9 cellular contexts compared by ENCODE assay signal in genomic region chr3:4721511-4721911, GRCh38.
A peak's percentile ranks its signal among the peaks of the same experiment; 100 is the strongest.
DNase-seq lines count a peak whose midpoint lies in the region.
"Had no signal": no experiment of that assay in that cellular context is flagged by ENCODE, and none has a peak within 500 bp of the region (broad histone marks: within the 10 kb centered on the region; RNA-seq: fewer than 3 reads in every experiment).

No MANE protein-coding gene starts in this region.

- no peak overlapping the region for H3K27ac ChIP-seq in CD8-positive, alpha-beta memory T cell (ENCODE audit: low read depth, low read length)

- H3K4me1 Mint-ChIP-seq in CD8-positive, alpha-beta memory T cell = peaks cover 0 to 26% (median 2%) of the 10 kb centered on the region in 3 donors
- peaks cover 41% of the 10 kb centered on the region for H3K4me1 Mint-ChIP-seq in T-helper 2 cell treated with Interferon-gamma antibody and Interleukin-4, amounts not matched to agents 5 μg/mL and 100 μg/mL, for 36 hours (ENCODE audit: low read depth)

- H3K27me3 Mint-ChIP-seq in CD8-positive, alpha-beta memory T cell = no peaks in the 10 kb centered on the region
- H3K27me3 Mint-ChIP-seq in T-helper 2 cell treated with Interferon-gamma antibody and Interleukin-4, amounts not matched to agents 5 μg/mL and 100 μg/mL, for 36 hours (ENCODE audit: low read depth) = no peaks in the 10 kb centered on the region
- H3K27me3 Mint-ChIP-seq: activated naive CD4-positive, alpha-beta T cell treated with anti-CD3 and anti-CD28 coated beads, Interleukin-2, amount 50 U/mL, for 24 hours had no signal

- no peak overlapping the region for H3K4me3 Mint-ChIP-seq in CD8-positive, alpha-beta memory T cell
- H3K4me3 Mint-ChIP-seq in T-helper 2 cell treated with Interferon-gamma antibody and Interleukin-4, amounts not matched to agents 5 μg/mL and 100 μg/mL, for 36 hours = no peak overlapping the region
- H3K4me3 Mint-ChIP-seq: activated naive CD4-positive, alpha-beta T cell treated with anti-CD3 and anti-CD28 coated beads, Interleukin-2, amount 50 U/mL, for 24 hours had no signal

- H3K36me3 Mint-ChIP-seq in CD8-positive, alpha-beta memory T cell = peaks cover 0 to 71% (median 21%) of the 10 kb centered on the region in 3 donors
- H3K36me3 Mint-ChIP-seq in T-helper 2 cell treated with Interferon-gamma antibody and Interleukin-4, amounts not matched to agents 5 μg/mL and 100 μg/mL, for 36 hours (ENCODE audit: low read depth) = peaks cover 9% of the 10 kb centered on the region

- H3K36me3 ChIP-seq in CD8-positive, alpha-beta memory T cell (ENCODE audit: insufficient read depth, low read length) = no peaks in the 10 kb centered on the region

- no peaks in the 10 kb centered on the region for H3K9me3 ChIP-seq in CD8-positive, alpha-beta memory T cell (ENCODE audit: low read length)

- H3K9me3 Mint-ChIP-seq in CD8-positive, alpha-beta memory T cell = no peaks in the 10 kb centered on the region
- H3K9me3 Mint-ChIP-seq in T-helper 2 cell treated with Interferon-gamma antibody and Interleukin-4, amounts not matched to agents 5 μg/mL and 100 μg/mL, for 36 hours = no peaks in the 10 kb centered on the region
- H3K9me3 Mint-ChIP-seq: activated naive CD4-positive, alpha-beta T cell treated with anti-CD3 and anti-CD28 coated beads, Interleukin-2, amount 50 U/mL, for 24 hours had no signal

- POLR2A ChIA-PET in CD8-positive, alpha-beta memory T cell (lab: Charles Lee) = no interaction called here

- no peaks in the 10 kb centered on the region for H3K4me1 ChIP-seq in CD8-positive, alpha-beta memory T cell (ENCODE audit: insufficient read depth, low read length)

- H3K4me3 ChIP-seq in CD8-positive, alpha-beta memory T cell (ENCODE audit: low read length) = no peak overlapping the region

- peak overlapping the region in 6 of 8 donors; percentile 2 to 86 (median 56) for H3K27ac Mint-ChIP-seq in CD8-positive, alpha-beta memory T cell
- peak overlapping the region; percentile 64 for H3K27ac Mint-ChIP-seq in T-helper 2 cell treated with Interferon-gamma antibody and Interleukin-4, amounts not matched to agents 5 μg/mL and 100 μg/mL, for 36 hours

- no peak for DNase-seq in CD8-positive, alpha-beta memory T cell
- DNase-seq in T-helper 2 cell treated with Interferon-gamma antibody and Interleukin-4, amounts not matched to agents 5 μg/mL and 100 μg/mL, for 36 hours (ENCODE audit: low spot score) = no peak
- DNase-seq in fibroblast of peridontal ligament (ENCODE audit: extremely low read depth) (peak; percentile 88), renal cortical epithelial cell (ENCODE audit: low read depth) (peak; percentile 68), SW 1271 (lab: John Stamatoyannopoulos, UW) (no peak), HuH-7 (ENCODE audit: low spot score) (no peak), OCI-M1 (lab: John Stamatoyannopoulos, UW) (no peak), H4 (ENCODE audit: low spot score) (no peak)

- CTCF ChIA-PET in CD8-positive, alpha-beta memory T cell (lab: Charles Lee) = interaction anchor here (2.0 kb wide), 1 partner anchor 10 kb away, joined by 16 read pairs; no protein-coding TSS in a partner anchor

- no peaks in the 10 kb centered on the region for H3K27me3 ChIP-seq in CD8-positive, alpha-beta memory T cell (ENCODE audit: insufficient read depth, low read length, poor library complexity, severe bottlenecking)

Comparison
In these comparisons a context has a peak if more than half of its experiments do, and no peak if none do; other contexts are left out.
1. DNase-seq: peak in fibroblast of peridontal ligament (single experiment) and renal cortical epithelial cell (single experiment); none in CD8-positive, alpha-beta memory T cell (0 of 5), T-helper 2 cell treated with Interferon-gamma antibody and Interleukin-4, amounts not matched to agents 5 μg/mL and 100 μg/mL, for 36 hours (single experiment), SW 1271 (0 of 2), HuH-7 (single experiment), OCI-M1 (single experiment) and H4 (single experiment).